ENCODE assay signal across 8 cellular contexts in genomic region chr12:54259194-54260011, GRCh38. TPM values are rescaled to one million over a fixed set of nuclear protein-coding genes. Genes with fewer than 3 reads are reported as not detected.
A peak's percentile ranks its signal among the peaks of the same experiment; 100 is the strongest.
DNase-seq lines count a peak whose midpoint lies in the region; ATAC-seq and TF ChIP-seq lines count a peak whose summit lies in the region.

No MANE protein-coding gene starts in this region.

- peak overlapping the region; percentile 84 for H3K4me2 ChIP-seq in mammary epithelial cell (ENCODE audit: insufficient read depth, low read depth, low read length)

- peak overlapping the region; percentile 70 for H2AFZ ChIP-seq in mammary epithelial cell (ENCODE audit: low read depth, low read length)

- no peaks in the 10 kb centered on the region for H4K20me1 ChIP-seq in mammary epithelial cell (ENCODE audit: insufficient read depth, low read length)

- TF ChIP-seq CTCF in mammary epithelial cell (conservative IDR thresholded peaks at IDR 0.05 in 1 of 2, IDR thresholded peaks at IDR 0.05 in 1 of 2; ENCODE audit: extremely low read depth in 1 of 2, insufficient read depth in 1 of 2, low read depth in 1 of 2, low read length in 2 of 2): no peak

- H3K9ac ChIP-seq in mammary epithelial cell (ENCODE audit: insufficient read depth, low read length): peak overlapping the region; percentile 96
- H3K9ac ChIP-seq in iPS-18a (ENCODE audit: low read length): peak overlapping the region; percentile 91

- H3K79me2 ChIP-seq in mammary epithelial cell (ENCODE audit: insufficient read depth, low read length): peaks cover 46% of the 10 kb centered on the region

- ATAC-seq in sciatic nerve (peak; percentile 97), HG03095 (IDR thresholded peaks at IDR 0.05; ENCODE audit: unreplicated experiment) (no peak)

- dilution Hi-C loops in mammary epithelial cell (cut with HindIII; ENCODE audit: low sequenced_read_pairs): no loop called here

- intact Hi-C loops in mammary epithelial cell (cut with micrococcal nuclease) (loop anchor here (1.0 to 2.0 kb wide), 2 partner anchors 21 to 101 kb away; partner anchors contain the start of genes CBX5 and HNRNPA1), sciatic nerve (cut with DNase I) (no loop called here)

- CTCF ChIA-PET in mammary epithelial cell (lab: Charles Lee; ENCODE audit: low non-redundant PET): interaction anchor here (0.6 to 0.7 kb wide), 2 partner anchors 20 to 66 kb away, joined by 3 to 6 read pairs; partner anchors contain the start of gene COPZ1

- H3K9me3 ChIP-seq in mammary epithelial cell (replicated peaks; ENCODE audit: insufficient read depth, low read length): no peaks in the 10 kb centered on the region
- H3K9me3 ChIP-seq in iPS-18a (ENCODE audit: control insufficient read depth, low read depth, low read length): no peaks in the 10 kb centered on the region

- H3K27ac ChIP-seq in mammary epithelial cell (ENCODE audit: insufficient read depth, low read depth, low read length) (peak overlapping the region; percentile 91), iPS-18a (ENCODE audit: low read length) (peak overlapping the region; percentile 99)

- H3K36me3 ChIP-seq in mammary epithelial cell (ENCODE audit: insufficient read depth, low read length): peaks cover 8% of the 10 kb centered on the region
- H3K36me3 ChIP-seq in iPS-18a (ENCODE audit: control insufficient read depth, low read depth, low read length): peaks cover 29% of the 10 kb centered on the region

- TSS peak; percentile 69 for BruUV-seq in mammary epithelial cell (replicated peaks; lab: Mats Ljungman, UMichigan)

- H3K27me3 ChIP-seq in mammary epithelial cell (ENCODE audit: insufficient read depth, low read length): no peaks in the 10 kb centered on the region
- H3K27me3 ChIP-seq in iPS-18a (ENCODE audit: control insufficient read depth, insufficient read depth, low read length): no peaks in the 10 kb centered on the region

- in situ Hi-C loops in mammary epithelial cell (cut with MboI; ENCODE audit: low sequenced_read_pairs in 2 of 2): no loop called here

- H3K4me1 ChIP-seq in mammary epithelial cell (ENCODE audit: insufficient read depth, low read length) (peaks cover 36% of the 10 kb centered on the region), iPS-18a (ENCODE audit: control insufficient read depth, low read depth, low read length) (peaks cover 45% of the 10 kb centered on the region)

- DNase-seq in DMS53 (lab: John Stamatoyannopoulos, UW) (peak; percentile 98), HCEC 1CT (peak; percentile 87), NCI-H1417 treated with DMSO at 0.1 percent for 48 hours (lab: John Stamatoyannopoulos, UW) (peak; percentile 91), T1000 (lab: John Stamatoyannopoulos, UW) (peak; percentile 99), mammary epithelial cell (peak; percentile 77), sciatic nerve (ENCODE audit: low spot score) (peak; percentile 83)

- H3K4me3 ChIP-seq in mammary epithelial cell (replicated peaks in 1 of 3; ENCODE audit: insufficient read depth in 1 of 3, low read depth in 2 of 3, low read length in 3 of 3) (peak overlapping the region; percentile 6 to 39 (median 33)), iPS-18a (ENCODE audit: low read length) (peak overlapping the region; percentile 69)

- WGBS in mammary epithelial cell (ENCODE audit: low coverage, missing lambda C conversion rate): 3% methylated on average over 9 of the region's 11 CpGs

RNA-seq across cellular contexts. Expression of gene CBX5, which starts 20.5 kb away (rescaled TPM):
- 10 to 100 TPM; 37.2 to 68.1 TPM for total RNA-seq in mammary epithelial cell
- polyA plus RNA-seq in mammary epithelial cell: 26.9 TPM
- 126 TPM for polyA minus RNA-seq in mammary epithelial cell
- 77.9 TPM for total RNA-seq in sciatic nerve

RNA-seq across cellular contexts. Expression of gene HNRNPA1, which starts 21.1 kb away (rescaled TPM):
- total RNA-seq in mammary epithelial cell (1,000 to 10,000 TPM in 1 of 2 donors, 100 to 1,000 TPM in 1; 216 to 1,018 TPM), sciatic nerve (694 TPM)
- polyA plus RNA-seq in mammary epithelial cell: 973 TPM
- polyA minus RNA-seq in mammary epithelial cell: 602 TPM

RNA-seq across cellular contexts. Expression of gene NFE2, which starts 41.4 kb away (rescaled TPM):
- total RNA-seq in mammary epithelial cell (under 1 TPM; 0.26 to 0.67 TPM), sciatic nerve (7.7 TPM)
- polyA plus RNA-seq in mammary epithelial cell: 0.54 TPM
- polyA minus RNA-seq in mammary epithelial cell: not detected
